In genomic region chr17:39925282-39926134, GRCh38 we compare ENCODE assay signal across 6 cellular contexts. TPM values are rescaled to one million over a fixed set of nuclear protein-coding genes. Genes with fewer than 3 reads are reported as not detected.
DNase-seq lines count a peak whose midpoint lies in the region; ATAC-seq and TF ChIP-seq lines count a peak whose summit lies in the region.

No MANE protein-coding gene starts in this region.

- H3K4me1 Mint-ChIP-seq in activated CD4-positive, alpha-beta T cell treated with anti-CD3 and anti-CD28 coated beads, Interleukin-2, amount 10 ng/mL, durations not matched to agents 7 days and 5 days = peaks cover 72% of the 10 kb centered on the region
- peaks cover 82% of the 10 kb centered on the region for H3K4me1 Mint-ChIP-seq in stimulated activated naive CD8-positive, alpha-beta T cell treated with anti-CD3 and anti-CD28 coated beads, Interleukin-15, amount 100 ng/mL, for 72 hours

- POLR2A ChIA-PET in activated CD4-positive, alpha-beta T cell treated with anti-CD3 and anti-CD28 coated beads, Interleukin-2, amount 10 ng/mL, durations not matched to agents 7 days and 5 days (lab: Charles Lee) = no interaction called here

- peak overlapping the region; percentile 84 for H3K4me3 Mint-ChIP-seq in activated CD4-positive, alpha-beta T cell treated with anti-CD3 and anti-CD28 coated beads, Interleukin-2, amount 10 ng/mL, durations not matched to agents 7 days and 5 days
- peak overlapping the region; percentile 98 for H3K4me3 Mint-ChIP-seq in stimulated activated naive CD8-positive, alpha-beta T cell treated with anti-CD3 and anti-CD28 coated beads, Interleukin-15, amount 100 ng/mL, for 72 hours

- CTCF ChIA-PET in activated CD4-positive, alpha-beta T cell treated with anti-CD3 and anti-CD28 coated beads, Interleukin-2, amount 10 ng/mL, durations not matched to agents 7 days and 5 days (lab: Charles Lee) = interaction anchor here (0.7 to 2.7 kb wide), 4 partner anchors 10 to 307 kb away, joined by 3 to 7 read pairs (median 4); no protein-coding TSS in a partner anchor

- H3K9me3 Mint-ChIP-seq in activated CD4-positive, alpha-beta T cell treated with anti-CD3 and anti-CD28 coated beads, Interleukin-2, amount 10 ng/mL, durations not matched to agents 7 days and 5 days = no peaks in the 10 kb centered on the region
- no peaks in the 10 kb centered on the region for H3K9me3 Mint-ChIP-seq in stimulated activated naive CD8-positive, alpha-beta T cell treated with anti-CD3 and anti-CD28 coated beads, Interleukin-15, amount 100 ng/mL, for 72 hours

- TF ChIP-seq CTCF in choroid plexus epithelial cell (conservative IDR thresholded peaks at IDR 0.05; ENCODE audit: low read depth, low read length) (no peak), omental fat pad (IDR thresholded peaks at IDR 0.05) (no peak)

- no peaks in the 10 kb centered on the region for H3K27me3 Mint-ChIP-seq in activated CD4-positive, alpha-beta T cell treated with anti-CD3 and anti-CD28 coated beads, Interleukin-2, amount 10 ng/mL, durations not matched to agents 7 days and 5 days
- H3K27me3 Mint-ChIP-seq in stimulated activated naive CD8-positive, alpha-beta T cell treated with anti-CD3 and anti-CD28 coated beads, Interleukin-15, amount 100 ng/mL, for 72 hours = no peaks in the 10 kb centered on the region

- no peak for DNase-seq in activated CD4-positive, alpha-beta T cell treated with anti-CD3 and anti-CD28 coated beads, Interleukin-2, amount 10 ng/mL, durations not matched to agents 7 days and 5 days
- DNase-seq in activated CD4-positive, alpha-beta T cell treated with anti-CD3 and anti-CD28 coated beads, Interleukin-2, amount 50 U/mL, for 48 hours = no peak
- no peak for DNase-seq in choroid plexus epithelial cell (ENCODE audit: low read depth)
- no peak for DNase-seq in stimulated activated naive CD8-positive, alpha-beta T cell treated with anti-CD3 and anti-CD28 coated beads, Interleukin-15, amount 100 ng/mL, for 72 hours
- DNase-seq in omental fat pad (ENCODE audit: low spot score) = no peak
- no peak for DNase-seq in iPS-NIHi11 (ENCODE audit: low spot score)

- H3K36me3 Mint-ChIP-seq in activated CD4-positive, alpha-beta T cell treated with anti-CD3 and anti-CD28 coated beads, Interleukin-2, amount 10 ng/mL, durations not matched to agents 7 days and 5 days (ENCODE audit: low read depth) = peaks cover 49% of the 10 kb centered on the region

- ATAC-seq in stimulated activated naive CD8-positive, alpha-beta T cell treated with anti-CD3 and anti-CD28 coated beads, Interleukin-15, amount 100 ng/mL, for 72 hours = no peak
- ATAC-seq in omental fat pad (ENCODE audit: low FRiP score) = no peak

- peak overlapping the region; percentile 97 for H3K27ac Mint-ChIP-seq in activated CD4-positive, alpha-beta T cell treated with anti-CD3 and anti-CD28 coated beads, Interleukin-2, amount 10 ng/mL, durations not matched to agents 7 days and 5 days
- H3K27ac Mint-ChIP-seq in stimulated activated naive CD8-positive, alpha-beta T cell treated with anti-CD3 and anti-CD28 coated beads, Interleukin-15, amount 100 ng/mL, for 72 hours = peak overlapping the region; percentile 97 to 98

- peak overlapping the region; percentile 82 for H3K4me3 ChIP-seq in choroid plexus epithelial cell (ENCODE audit: low read depth, low read length)

RNA-seq across cellular contexts. Expression of gene ORMDL3, which starts 1.9 kb away (rescaled TPM):
- total RNA-seq in activated CD4-positive, alpha-beta T cell treated with anti-CD3 and anti-CD28 coated beads, Interleukin-2, amount 10 ng/mL, durations not matched to agents 7 days and 5 days = 100 to 1,000 TPM; 152 TPM
- 100 to 1,000 TPM in 2 of 4 donors, 10 to 100 TPM in 2; 78.5 to 338 (median 163) TPM for total RNA-seq in omental fat pad

RNA-seq across cellular contexts. Expression of gene LRRC3C, which starts 2.0 kb away (rescaled TPM):
- not detected for total RNA-seq in activated CD4-positive, alpha-beta T cell treated with anti-CD3 and anti-CD28 coated beads, Interleukin-2, amount 10 ng/mL, durations not matched to agents 7 days and 5 days
- total RNA-seq in omental fat pad = not detected

RNA-seq across cellular contexts. Expression of gene GSDMB, which starts 7.1 kb away (rescaled TPM):
- total RNA-seq in activated CD4-positive, alpha-beta T cell treated with anti-CD3 and anti-CD28 coated beads, Interleukin-2, amount 10 ng/mL, durations not matched to agents 7 days and 5 days = 10 to 100 TPM; 55.4 to 63.1 TPM
- 10 to 100 TPM; 10.4 to 32.2 (median 21.3) TPM for total RNA-seq in omental fat pad

RNA-seq across cellular contexts. Expression of gene GSDMA, which starts 37.3 kb away (rescaled TPM):
- 1 to 10 TPM in 1 of 2 experiments, under 1 TPM in 1; 0.89 to 1.5 TPM for total RNA-seq in activated CD4-positive, alpha-beta T cell treated with anti-CD3 and anti-CD28 coated beads, Interleukin-2, amount 10 ng/mL, durations not matched to agents 7 days and 5 days
- 1 to 10 TPM in 1 of 4 donors, under 1 TPM in 2, not detected in 1; 0.65 to 1.1 (median 0.72) TPM for total RNA-seq in omental fat pad

RNA-seq across cellular contexts. Expression of gene PSMD3, which starts 55.1 kb away (rescaled TPM):
- total RNA-seq in activated CD4-positive, alpha-beta T cell treated with anti-CD3 and anti-CD28 coated beads, Interleukin-2, amount 10 ng/mL, durations not matched to agents 7 days and 5 days = 10 to 100 TPM; 88.4 to 94.9 TPM
- total RNA-seq in omental fat pad = 10 to 100 TPM; 75.3 to 98.0 (median 79.4) TPM
